ENCODE assay signal across 17 cellular contexts in genomic region chr3:6679510-6679909, GRCh38.
DNase-seq lines count a peak whose midpoint lies in the region; ATAC-seq and TF ChIP-seq lines count a peak whose summit lies in the region.
"Had no signal": no experiment of that assay in that cellular context is flagged by ENCODE, and none has a peak within 500 bp of the region (broad histone marks: within the 10 kb centered on the region; RNA-seq: fewer than 3 reads in every experiment).

No MANE protein-coding gene starts in this region.

- DNase-seq in NAMALWA (ENCODE audit: low spot score) (peak; percentile 9), activated gamma-delta T cell (lab: John Stamatoyannopoulos, UW) (no peak), HCEC 1CT (no peak), PC-3 (no peak), left ventricle myocardium inferior (no peak)
- DNase-seq: activated CD4-positive, alpha-beta T cell treated with anti-CD3 and anti-CD28 coated beads for 1 hour; erythroblast; hypothalamus; lower lobe of right lung; NCI-H1694; NCI-H774; SW 1271 had no signal

- no TSS peak for BruUV-seq in PC-3 (replicated peaks; lab: Mats Ljungman, UMichigan)

- H3K4me3 ChIP-seq in PC-3 (ENCODE audit: low read length) (no peak overlapping the region), left ventricle myocardium inferior (no peak overlapping the region)
- H3K4me3 ChIP-seq: lower lobe of right lung, tibial nerve had no signal

- H2AFZ ChIP-seq in PC-3 (ENCODE audit: low read length) = no peak overlapping the region

- H3K36me3 ChIP-seq in PC-3 (ENCODE audit: low read depth, low read length) (no peaks in the 10 kb centered on the region), left ventricle myocardium inferior (no peaks in the 10 kb centered on the region)
- H3K36me3 ChIP-seq: lower lobe of right lung, neutrophil, tibial nerve had no signal

- H3K9me2 ChIP-seq in PC-3 (replicated peaks; ENCODE audit: low read length) = no peaks in the 10 kb centered on the region

- H3F3A ChIP-seq in PC-3 (ENCODE audit: low read length, unreplicated experiment) = no peaks in the 10 kb centered on the region

- H3K27ac ChIP-seq in PC-3 (ENCODE audit: low read length) = no peak overlapping the region
- no peak overlapping the region for H3K27ac ChIP-seq in left ventricle myocardium inferior (replicated peaks)
- H3K27ac ChIP-seq: lower lobe of right lung, neutrophil, tibial nerve had no signal

- no peak overlapping the region for H3K9ac ChIP-seq in PC-3 (ENCODE audit: low read length)

- POLR2A ChIA-PET in PC-3 (lab: Charles Lee; ENCODE audit: unreplicated experiment) = no interaction called here

- TF ChIP-seq CTCF in GM12873 (IDR thresholded peaks at IDR 0.05; ENCODE audit: insufficient read depth, low read depth, low read length, missing control alignments) = peak; percentile 31
- TF ChIP-seq CTCF in PC-3 (conservative IDR thresholded peaks at IDR 0.05; ENCODE audit: low read depth, low read length) = no peak
- TF ChIP-seq CTCF in left ventricle myocardium inferior (IDR thresholded peaks at IDR 0.05; ENCODE audit: borderline replicate concordance) = no peak

- H3K4me1 ChIP-seq in PC-3 (ENCODE audit: insufficient read depth, low read length) (no peaks in the 10 kb centered on the region), left ventricle myocardium inferior (no peaks in the 10 kb centered on the region)
- H3K4me1 ChIP-seq: lower lobe of right lung, tibial nerve had no signal

- H3K9me3 ChIP-seq in PC-3 (ENCODE audit: low read length) (peaks cover 15% of the 10 kb centered on the region; the same call in 1 of the 2 replicates), left ventricle myocardium inferior (replicated peaks) (no peaks in the 10 kb centered on the region)
- H3K9me3 ChIP-seq: lower lobe of right lung, neutrophil, tibial nerve had no signal

- intact Hi-C loops in PC-3 (cut with micrococcal nuclease) (no loop called here), left ventricle myocardium inferior (cut with micrococcal nuclease) (no loop called here)

- CTCF ChIA-PET in PC-3 (lab: Charles Lee) = no interaction called here

- no peaks in the 10 kb centered on the region for H3K27me3 ChIP-seq in PC-3 (ENCODE audit: low read length)
- H3K27me3 ChIP-seq in left ventricle myocardium inferior (ENCODE audit: low read depth) = no peaks in the 10 kb centered on the region
- H3K27me3 ChIP-seq: neutrophil, tibial nerve had no signal

- no peaks in the 10 kb centered on the region for H3K79me2 ChIP-seq in PC-3 (ENCODE audit: low read length)

- no peak overlapping the region for H3K4me2 ChIP-seq in PC-3 (ENCODE audit: low read length)

- ATAC-seq in GM19395 (IDR thresholded peaks at IDR 0.05; ENCODE audit: unreplicated experiment) = peak; percentile 58
- ATAC-seq in HG02885 (IDR thresholded peaks at IDR 0.05; ENCODE audit: poor library complexity, unreplicated experiment) = peak; percentile 50
- ATAC-seq in PC-3 = no peak
- ATAC-seq: lower lobe of right lung had no signal

- H4K20me1 ChIP-seq in PC-3 (ENCODE audit: low read length) = no peaks in the 10 kb centered on the region
